21 cellular contexts compared by ENCODE assay signal in genomic region chr1:158058339-158059025, GRCh38.
"Had no signal": no experiment of that assay in that cellular context is flagged by ENCODE, and none has a peak within 500 bp of the region (broad histone marks: within the 10 kb centered on the region; RNA-seq: fewer than 3 reads in every experiment).

No MANE protein-coding gene starts in this region.

- H3K4me3 Mint-ChIP-seq: activated B cell treated with CpG ODN at 0.5 μM for 24 hours; activated naive CD8-positive, alpha-beta T cell; memory B cell; stimulated activated naive B cell treated with anti-CD40 and anti-IgM and Interleukin-4, amounts not matched to agents 10 μg/mL and 1 μg/mL and 100 μg/mL, for 72 hours had no signal

- H3K4me1 ChIP-seq: body of pancreas, parathyroid adenoma had no signal

- DNase-seq: activated B cell treated with CpG ODN at 0.5 μM for 24 hours; activated CD4-positive, alpha-beta T cell treated with anti-CD3 and anti-CD28 coated beads for 48 hours; activated gamma-delta T cell treated with Interleukin-2 at 50 U/mL for 16 hours; amniotic stem cell; body of pancreas; central memory CD4-positive, alpha-beta T cell; cortex of kidney; effector CD4-positive, alpha-beta T cell; esophagus squamous epithelium; glutamatergic neuron; kidney glomerular epithelial cell; left ventricle myocardium superior; retina; stimulated activated CD4-positive, alpha-beta T cell treated with anti-CD3 and anti-CD28 coated beads, Interleukin-4, amount 100 ng/mL, for 1 hour; stimulated activated naive B cell treated with anti-CD40 and anti-IgM and Interleukin-4, amounts not matched to agents 10 μg/mL and 1 μg/mL and 100 μg/mL, for 72 hours; T-helper 2 cell had no signal

- H3K27ac Mint-ChIP-seq: activated B cell treated with CpG ODN at 0.5 μM for 24 hours; activated naive CD8-positive, alpha-beta T cell; memory B cell; stimulated activated naive B cell treated with anti-CD40 and anti-IgM and Interleukin-4, amounts not matched to agents 10 μg/mL and 1 μg/mL and 100 μg/mL, for 72 hours had no signal

- H3K27me3 ChIP-seq: body of pancreas, esophagus squamous epithelium, neutrophil, tibial nerve had no signal

- H3K27ac ChIP-seq: body of pancreas, esophagus squamous epithelium, neutrophil, parathyroid adenoma, tibial nerve had no signal

- ATAC-seq: body of pancreas; left ventricle myocardium superior; stimulated activated naive B cell treated with anti-CD40 and anti-IgM and Interleukin-4, amounts not matched to agents 10 μg/mL and 1 μg/mL and 100 μg/mL, for 72 hours had no signal

- H3K4me3 ChIP-seq: body of pancreas, esophagus squamous epithelium, tibial nerve had no signal

- H3K36me3 Mint-ChIP-seq: activated naive CD8-positive, alpha-beta T cell; memory B cell; stimulated activated naive B cell treated with anti-CD40 and anti-IgM and Interleukin-4, amounts not matched to agents 10 μg/mL and 1 μg/mL and 100 μg/mL, for 72 hours had no signal

- H3K36me3 ChIP-seq: esophagus squamous epithelium, neutrophil, tibial nerve had no signal

- H3K27me3 Mint-ChIP-seq: activated naive CD8-positive, alpha-beta T cell had no signal

- H3K9me3 ChIP-seq: body of pancreas, esophagus squamous epithelium, neutrophil, tibial nerve had no signal

- H3K9me3 Mint-ChIP-seq: activated B cell treated with CpG ODN at 0.5 μM for 24 hours; memory B cell; stimulated activated naive B cell treated with anti-CD40 and anti-IgM and Interleukin-4, amounts not matched to agents 10 μg/mL and 1 μg/mL and 100 μg/mL, for 72 hours had no signal
